ENCODE assay signal across 16 cellular contexts in the genomic region with DNA sequence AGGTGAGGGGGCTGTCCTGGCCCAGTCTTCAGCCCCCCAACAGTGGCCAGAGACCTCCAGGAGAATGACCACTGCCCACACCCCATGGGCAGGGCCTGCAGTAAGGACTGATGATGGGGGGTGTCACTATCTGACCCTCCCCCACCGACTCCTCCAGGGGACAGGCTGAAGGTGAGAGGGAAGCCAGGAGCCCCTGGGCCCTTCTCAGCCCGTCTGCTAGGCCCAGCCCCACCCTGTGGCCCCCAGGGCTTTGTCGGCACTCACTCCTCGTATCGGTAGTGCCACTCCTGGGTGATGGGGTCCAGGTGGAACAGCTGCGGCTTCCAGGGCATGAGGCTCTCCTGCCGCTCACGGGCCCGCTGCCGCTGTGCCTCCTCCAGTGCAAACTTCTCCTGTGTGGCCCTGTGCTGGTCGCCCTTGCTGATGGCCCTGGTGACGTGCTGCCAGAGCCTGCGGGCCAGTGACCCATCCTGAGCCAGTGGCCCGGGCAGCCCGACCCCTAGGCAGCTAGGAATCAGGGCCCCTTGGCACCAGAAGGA. TPM values are rescaled to one million over a fixed set of nuclear protein-coding genes. Genes with fewer than 3 reads are reported as not detected.
DNase-seq lines count a peak whose midpoint lies in the region; ATAC-seq, FAIRE-seq and TF ChIP-seq lines count a peak whose summit lies in the region.
"Had no signal": no experiment of that assay in that cellular context is flagged by ENCODE, and none has a peak within 500 bp of the region (broad histone marks: within the 10 kb centered on the region; RNA-seq: fewer than 3 reads in every experiment).

No MANE protein-coding gene starts in this region.

- peaks cover 2% of the 10 kb centered on the region; the same call in 1 of the 2 replicates for H3K36me3 Mint-ChIP-seq in WTC11
- peaks cover 7% of the 10 kb centered on the region for H3K36me3 Mint-ChIP-seq in neural progenitor cell
- peaks cover 12% of the 10 kb centered on the region for H3K36me3 Mint-ChIP-seq in stimulated activated effector memory CD8-positive, alpha-beta T cell treated with anti-CD3 and anti-CD28 coated beads, Interleukin-12 subunit alpha, Interleukin-12 subunit beta, amount 100 ng/mL, for 72 hours
- H3K36me3 Mint-ChIP-seq: CD4-positive, alpha-beta memory T cell had no signal

- peaks cover 23% of the 10 kb centered on the region for H3K4me1 Mint-ChIP-seq in WTC11
- H3K4me1 Mint-ChIP-seq in neural progenitor cell, result peaks cover 15% of the 10 kb centered on the region
- H3K4me1 Mint-ChIP-seq in stimulated activated effector memory CD8-positive, alpha-beta T cell treated with anti-CD3 and anti-CD28 coated beads, Interleukin-12 subunit alpha, Interleukin-12 subunit beta, amount 100 ng/mL, for 72 hours, result peaks cover 19% of the 10 kb centered on the region

- FAIRE-seq in GM12891 (lab: Jason Lieb, UNC), result no peak

- H3K27me3 ChIP-seq in osteoblast (ENCODE audit: insufficient read depth, low read length) (no peaks in the 10 kb centered on the region), neural progenitor cell (no peaks in the 10 kb centered on the region)
- H3K27me3 ChIP-seq: BE2C had no signal

- DNase-seq in AG20443 (ENCODE audit: low spot score), result peak; percentile 7
- peak; percentile 19 for DNase-seq in GM12891 (ENCODE audit: insufficient read length, low spot score)
- no peak for DNase-seq in WTC11 (ENCODE audit: low spot score)
- DNase-seq in osteoblast (ENCODE audit: insufficient read length, low spot score, missing footprints), result peak; percentile 66
- no peak for DNase-seq in neural progenitor cell (ENCODE audit: low spot score)
- DNase-seq in stimulated activated effector memory CD8-positive, alpha-beta T cell treated with anti-CD3 and anti-CD28 coated beads, Interleukin-12 subunit alpha, Interleukin-12 subunit beta, amount 100 ng/mL, for 72 hours (ENCODE audit: low spot score in 2 of 2), result no peak
- DNase-seq: BE2C; CD4-positive, alpha-beta memory T cell; GF-D8; HCEC 1CT; NCI-H1092 treated with DMSO at 0.1 percent for 48 hours; NCI-H1694 treated with DMSO at 0.1 percent for 48 hours; NCI-H345; SHP77 treated with DMSO at 0.1 percent for 48 hours had no signal

- no peak overlapping the region for H3K27ac ChIP-seq in osteoblast (ENCODE audit: low read depth, low read length)
- H3K27ac ChIP-seq in neural progenitor cell, result no peak overlapping the region

- no peak overlapping the region for H3K9ac ChIP-seq in neural progenitor cell

- H4K20me1 ChIP-seq in osteoblast (ENCODE audit: insufficient read depth, low read length), result peaks cover 5% of the 10 kb centered on the region
- no peaks in the 10 kb centered on the region for H4K20me1 ChIP-seq in neural progenitor cell (ENCODE audit: low read depth)

- H3F3A ChIP-seq in neural progenitor cell (ENCODE audit: low read depth), result no peaks in the 10 kb centered on the region

- no peak for ATAC-seq in WTC11
- ATAC-seq in HG03045 (IDR thresholded peaks at IDR 0.05; ENCODE audit: unreplicated experiment), result no peak
- no peak for ATAC-seq in HG03159 (IDR thresholded peaks at IDR 0.05; ENCODE audit: unreplicated experiment)
- ATAC-seq in stimulated activated effector memory CD8-positive, alpha-beta T cell treated with anti-CD3 and anti-CD28 coated beads, Interleukin-12 subunit alpha, Interleukin-12 subunit beta, amount 100 ng/mL, for 72 hours, result no peak

- H3K9me3 ChIP-seq in osteoblast (ENCODE audit: low read depth, low read length) (no peaks in the 10 kb centered on the region), neural progenitor cell (ENCODE audit: low read depth) (no peaks in the 10 kb centered on the region)
- H3K9me3 ChIP-seq: BE2C had no signal

- peaks cover 7% of the 10 kb centered on the region for H3K27me3 Mint-ChIP-seq in WTC11 (ENCODE audit: low read depth)
- H3K27me3 Mint-ChIP-seq in neural progenitor cell (ENCODE audit: insufficient read depth, low read depth), result peaks cover 8% of the 10 kb centered on the region

- H3K4me2 ChIP-seq in osteoblast (ENCODE audit: insufficient read depth, low read length) (no peak overlapping the region), neural progenitor cell (no peak overlapping the region)

- H3K79me2 ChIP-seq in osteoblast (ENCODE audit: insufficient read depth, low read length) (no peaks in the 10 kb centered on the region), neural progenitor cell (ENCODE audit: low read depth) (no peaks in the 10 kb centered on the region)

- H3K4me1 ChIP-seq in osteoblast (ENCODE audit: insufficient read depth, low read length), result peaks cover 13% of the 10 kb centered on the region
- peaks cover 9% of the 10 kb centered on the region for H3K4me1 ChIP-seq in neural progenitor cell
- H3K4me1 ChIP-seq: BE2C had no signal

- H3K4me3 ChIP-seq in osteoblast (ENCODE audit: insufficient read depth, low read length) (no peak overlapping the region), neural progenitor cell (no peak overlapping the region)

- TF ChIP-seq POLR2A in GM12891 (IDR thresholded peaks at IDR 0.05; ENCODE audit: low read depth, low read length), result no peak

- H3K27ac Mint-ChIP-seq in WTC11 (no peak overlapping the region), neural progenitor cell (no peak overlapping the region)
- no peak overlapping the region for H3K27ac Mint-ChIP-seq in stimulated activated effector memory CD8-positive, alpha-beta T cell treated with anti-CD3 and anti-CD28 coated beads, Interleukin-12 subunit alpha, Interleukin-12 subunit beta, amount 100 ng/mL, for 72 hours
- H3K27ac Mint-ChIP-seq: CD4-positive, alpha-beta memory T cell had no signal

- no peak overlapping the region for H2AFZ ChIP-seq in osteoblast (ENCODE audit: low read length)
- no peak overlapping the region for H2AFZ ChIP-seq in neural progenitor cell (replicated peaks)

- H3K36me3 ChIP-seq in osteoblast (ENCODE audit: insufficient read depth, low read length) (peaks cover 21% of the 10 kb centered on the region), neural progenitor cell (no peaks in the 10 kb centered on the region)
- H3K36me3 ChIP-seq: BE2C had no signal

- H3K4me3 Mint-ChIP-seq in WTC11, result no peak overlapping the region
- H3K4me3 Mint-ChIP-seq in neural progenitor cell, result no peak overlapping the region
- no peak overlapping the region for H3K4me3 Mint-ChIP-seq in stimulated activated effector memory CD8-positive, alpha-beta T cell treated with anti-CD3 and anti-CD28 coated beads, Interleukin-12 subunit alpha, Interleukin-12 subunit beta, amount 100 ng/mL, for 72 hours
- H3K4me3 Mint-ChIP-seq: CD4-positive, alpha-beta memory T cell had no signal

- no peak for TF ChIP-seq CTCF in WTC11 (IDR thresholded peaks at IDR 0.05)
- TF ChIP-seq CTCF in osteoblast (IDR thresholded peaks at IDR 0.05; ENCODE audit: extremely low read depth, low read depth, low read length), result no peak
- no peak for TF ChIP-seq CTCF in neural progenitor cell (IDR thresholded peaks at IDR 0.05)

- H3K9me3 Mint-ChIP-seq in WTC11 (peaks cover 3% of the 10 kb centered on the region; the same call in 1 of the 2 replicates), neural progenitor cell (no peaks in the 10 kb centered on the region)
- no peaks in the 10 kb centered on the region for H3K9me3 Mint-ChIP-seq in stimulated activated effector memory CD8-positive, alpha-beta T cell treated with anti-CD3 and anti-CD28 coated beads, Interleukin-12 subunit alpha, Interleukin-12 subunit beta, amount 100 ng/mL, for 72 hours
- H3K9me3 Mint-ChIP-seq: CD4-positive, alpha-beta memory T cell had no signal

- POLR2A ChIA-PET in WTC11 (lab: Charles Lee), result no interaction called here

- CTCF ChIA-PET in WTC11 (lab: Charles Lee), result interaction anchor here (0.7 to 6.4 kb wide), 7 partner anchors 18 to 204 kb away, joined by 3 to 157 read pairs (median 5); no protein-coding TSS in a partner anchor

TF ChIP-seq in GM12891, 5 proteins besides CTCF, POLR2A, EP300 and RAD21:
- TF ChIP-seq PAX5 (IDR thresholded peaks at IDR 0.05; ENCODE audit: insufficient read depth, low read length, severe bottlenecking) (no peak), POLR2AphosphoS5 (IDR thresholded peaks at IDR 0.05; ENCODE audit: low read depth, low read length) (no peak), POU2F2 (IDR thresholded peaks at IDR 0.05; ENCODE audit: low read depth, low read length) (no peak), SPI1 (IDR thresholded peaks at IDR 0.05; ENCODE audit: low read depth, low read length) (no peak), TAF1 (IDR thresholded peaks at IDR 0.05; ENCODE audit: low read depth, low read length) (no peak)

TF ChIP-seq in WTC11, 78 proteins besides CTCF, POLR2A, EP300 and RAD21:
- no peak for TF ChIP-seq CREM (CRISPR knock-in tag; IDR thresholded peaks at IDR 0.05)
- no peak for TF ChIP-seq TEAD1 (CRISPR knock-in tag; IDR thresholded peaks at IDR 0.05)
- peak; percentile 63; the same call in 1 of the 2 replicates for TF ChIP-seq ZNF121 (CRISPR knock-in tag; IDR thresholded peaks at IDR 0.05)

RNA-seq across cellular contexts. Expression of a gene that starts 35.4 kb away (rescaled TPM):
- 29.5 TPM for polyA plus RNA-seq in GM12891 (2012; ENCODE audit: low read depth, missing spikeins)
- 57.9 to 92.0 TPM (median 62.0 TPM) in 3 replicates for total RNA-seq in WTC11 (2021)
- 99.3 and 106 TPM in 2 replicates for total RNA-seq in osteoblast
- 17.2 and 22.3 TPM in 2 replicates for total RNA-seq in neural progenitor cell (ENCODE audit: low replicate concordance)

Comparison
In these comparisons a context has a peak if more than half of its experiments do, and no peak if none do; other contexts are left out.
1. DNase-seq: peak in AG20443 (single experiment), GM12891 (single experiment) and osteoblast (single experiment); none in WTC11 (single experiment), neural progenitor cell (single experiment) and stimulated activated effector memory CD8-positive, alpha-beta T cell treated with anti-CD3 and anti-CD28 coated beads, Interleukin-12 subunit alpha, Interleukin-12 subunit beta, amount 100 ng/mL, for 72 hours (0 of 2).